Comparison of ENCODE assay signal across 23 cellular contexts in genomic region chr17:9226130-9226793, GRCh38.
DNase-seq lines count a peak whose midpoint lies in the region; ATAC-seq and TF ChIP-seq lines count a peak whose summit lies in the region.
"Had no signal": no experiment of that assay in that cellular context is flagged by ENCODE, and none has a peak within 500 bp of the region (broad histone marks: within the 10 kb centered on the region; RNA-seq: fewer than 3 reads in every experiment).

No MANE protein-coding gene starts in this region.

- H3K9me3 ChIP-seq in right cardiac atrium (ENCODE audit: control insufficient read depth, low read length) (no peaks in the 10 kb centered on the region), ascending aorta (no peaks in the 10 kb centered on the region), thoracic aorta (no peaks in the 10 kb centered on the region)
- H3K9me3 ChIP-seq: A549, Caco-2, Peyer's patch, SJSA1 had no signal

- peak in 2 of 3 donors; percentile 28 to 53 for DNase-seq in right cardiac atrium
- DNase-seq in left cardiac atrium, result no peak
- no peak for DNase-seq in ascending aorta (ENCODE audit: low spot score in 2 of 2)
- peak; percentile 2 for DNase-seq in glutamatergic neuron
- DNase-seq in thoracic aorta (ENCODE audit: low spot score), result no peak
- DNase-seq in DMS 273 treated with DMSO at 0.1 percent for 48 hours (lab: John Stamatoyannopoulos, UW), result no peak
- no peak for DNase-seq in NCI-H187 (lab: John Stamatoyannopoulos, UW)
- DNase-seq in NK-92 treated with Interleukin-12 subunit alpha and Interleukin-12 subunit beta, amount 100 ng/mL, for 24 hours (lab: John Stamatoyannopoulos, UW), result no peak
- DNase-seq: Caco-2, MV-4-11, NCI-H1105 treated with DMSO at 0.1 percent for 48 hours, NCI-H2081, NCI-H2171, NCI-H345, NCI-H524, NCI-H774, Peyer's patch had no signal

- TF ChIP-seq CTCF in ascending aorta (IDR thresholded peaks at IDR 0.05) (no peak), glutamatergic neuron (IDR thresholded peaks at IDR 0.05; ENCODE audit: partially characterized antibody, unreplicated experiment) (no peak), thoracic aorta (IDR thresholded peaks at IDR 0.05) (no peak)

- H3K36me3 ChIP-seq in ascending aorta (no peaks in the 10 kb centered on the region), thoracic aorta (peaks cover 9% of the 10 kb centered on the region)
- H3K36me3 ChIP-seq: Peyer's patch, SJSA1 had no signal

- H3K27ac Mint-ChIP-seq in glutamatergic neuron (ENCODE audit: unreplicated experiment), result no peak overlapping the region
- H3K27ac Mint-ChIP-seq: CD4-positive, alpha-beta memory T cell; H9; IgD-negative memory B cell had no signal

- H3K9me3 Mint-ChIP-seq in glutamatergic neuron (ENCODE audit: unreplicated experiment), result no peaks in the 10 kb centered on the region
- H3K9me3 Mint-ChIP-seq: CD4-positive, alpha-beta memory T cell; H9; IgD-negative memory B cell had no signal

- H3K4me1 ChIP-seq in right cardiac atrium (ENCODE audit: control insufficient read depth, insufficient read depth, low read length), result no peaks in the 10 kb centered on the region
- H3K4me1 ChIP-seq in ascending aorta, result peaks cover 4 to 20% of the 10 kb centered on the region in 2 donors
- H3K4me1 ChIP-seq in thoracic aorta (ENCODE audit: control insufficient read depth in 1 of 2, low read depth in 2 of 2), result peaks cover 11 to 47% of the 10 kb centered on the region in 2 donors
- H3K4me1 ChIP-seq: A549, Caco-2, Peyer's patch had no signal

- ATAC-seq in right cardiac atrium (no peak), left cardiac atrium (no peak), thoracic aorta (ENCODE audit: insufficient number of reproducible peaks, low FRiP score, low read depth) (no peak)

- intact Hi-C loops in right cardiac atrium (cut with DNase I) (no loop called here), left cardiac atrium (cut with DNase I) (loop anchor here in 1 of 2 donors (10.0 kb wide), 1 partner anchor 49 kb away; no protein-coding TSS in a partner anchor), ascending aorta (cut with DNase I) (no loop called here)

- H3K4me3 ChIP-seq in right cardiac atrium (ENCODE audit: low read length), result no peak overlapping the region
- no peak overlapping the region for H3K4me3 ChIP-seq in ascending aorta
- no peak overlapping the region for H3K4me3 ChIP-seq in thoracic aorta
- H3K4me3 ChIP-seq: A549, GM12878, Peyer's patch, SJSA1 had no signal

- no peaks in the 10 kb centered on the region for H3K27me3 ChIP-seq in right cardiac atrium (ENCODE audit: control insufficient read depth, insufficient read depth)
- no peaks in the 10 kb centered on the region for H3K27me3 ChIP-seq in ascending aorta
- H3K27me3 ChIP-seq in thoracic aorta (replicated peaks; ENCODE audit: insufficient read depth), result no peaks in the 10 kb centered on the region
- H3K27me3 ChIP-seq: Peyer's patch, SJSA1 had no signal

- H3K4me1 Mint-ChIP-seq in glutamatergic neuron (ENCODE audit: low read depth, unreplicated experiment), result no peaks in the 10 kb centered on the region
- H3K4me1 Mint-ChIP-seq: IgD-negative memory B cell had no signal

- H3K27me3 Mint-ChIP-seq in glutamatergic neuron (ENCODE audit: unreplicated experiment), result peaks cover 1% of the 10 kb centered on the region
- H3K27me3 Mint-ChIP-seq: CD4-positive, alpha-beta memory T cell had no signal

- H3K4me3 Mint-ChIP-seq in glutamatergic neuron (ENCODE audit: unreplicated experiment), result no peak overlapping the region
- H3K4me3 Mint-ChIP-seq: H9, IgD-negative memory B cell had no signal

- H3K27ac ChIP-seq in right cardiac atrium (ENCODE audit: low read length) (no peak overlapping the region), ascending aorta (peak overlapping the region; percentile 6 to 57), thoracic aorta (peak overlapping the region; percentile 37 to 58)
- H3K27ac ChIP-seq: A549, Peyer's patch, SJSA1 had no signal

- WGBS in right cardiac atrium, result 85% methylated on average over 34 of the region's 34 CpGs

- no peaks in the 10 kb centered on the region for H3K36me3 Mint-ChIP-seq in glutamatergic neuron (ENCODE audit: unreplicated experiment)
- H3K36me3 Mint-ChIP-seq: CD4-positive, alpha-beta memory T cell; IgD-negative memory B cell had no signal

Comparison
In these comparisons a context has a peak if more than half of its experiments do, and no peak if none do; other contexts are left out.
1. DNase-seq: peak in right cardiac atrium (2 of 3) and glutamatergic neuron (single experiment); none in left cardiac atrium (single experiment), ascending aorta (0 of 2), thoracic aorta (single experiment), DMS 273 treated with DMSO at 0.1 percent for 48 hours (single experiment), NCI-H187 (0 of 2) and NK-92 treated with Interleukin-12 subunit alpha and Interleukin-12 subunit beta, amount 100 ng/mL, for 24 hours (single experiment).